ENCODE assay signal across 8 cellular contexts in the genomic region with DNA sequence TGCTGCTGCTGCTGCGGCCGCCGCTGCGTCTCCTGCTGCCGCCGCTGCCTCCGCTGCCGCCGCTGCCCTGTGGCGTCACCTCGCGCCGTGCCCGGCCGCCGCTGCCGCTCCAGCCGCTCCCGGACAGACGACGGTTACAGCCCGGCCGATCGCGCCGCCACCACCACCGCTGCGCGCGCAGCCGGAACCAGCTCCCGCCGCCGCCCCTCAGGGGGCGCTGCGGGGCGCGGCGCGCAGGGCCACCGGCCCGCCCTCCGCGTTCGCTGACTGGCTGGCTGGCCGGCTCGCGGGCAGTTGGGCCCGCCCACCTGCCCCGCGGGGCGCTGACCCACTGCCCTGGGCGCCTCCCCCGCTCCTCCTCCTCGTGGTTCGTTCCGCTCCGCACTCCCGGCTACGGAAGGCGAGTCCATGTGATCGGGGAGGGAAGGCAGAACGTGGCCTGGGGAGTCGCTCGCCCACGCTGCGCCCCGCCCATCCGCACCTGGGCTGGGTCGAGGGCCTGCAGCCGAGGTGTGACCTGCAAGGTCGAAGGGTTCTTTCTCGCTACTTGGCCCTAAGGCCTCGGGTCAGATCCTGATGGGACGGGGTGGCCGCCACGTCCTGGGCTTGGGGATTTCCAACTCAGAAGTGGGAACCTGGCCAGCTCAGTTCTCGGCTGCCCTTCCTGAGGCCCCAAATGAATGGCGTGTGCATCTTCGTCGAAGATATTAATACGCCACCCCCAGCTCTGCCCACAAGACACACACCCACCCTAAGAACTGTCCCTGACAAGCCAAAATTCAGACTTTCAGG. TPM values are rescaled to one million over a fixed set of nuclear protein-coding genes. Genes with fewer than 3 reads are reported as not detected.
DNase-seq lines count a peak whose midpoint lies in the region; ATAC-seq, FAIRE-seq and TF ChIP-seq lines count a peak whose summit lies in the region.

Gene PTP4A2, minus strand, starts transcription at position 185 of the 792 bp plus-strand sequence. CDS start 19,303 bp downstream, outside the sequence.

- H3K27me3 ChIP-seq in NT2/D1 (ENCODE audit: insufficient read depth, insufficient read length), result no peaks in the 10 kb centered on the region

- ATAC-seq in GM21367 (IDR thresholded peaks at IDR 0.05; ENCODE audit: unreplicated experiment), result peak; percentile 58

- H3K4me3 Mint-ChIP-seq in endothelial cell (ENCODE audit: unreplicated experiment) (peak within 1 kb of the TSS; percentile 99), mesothelial cell of epicardium (peak within 1 kb of the TSS; percentile 94)

- H3K9ac ChIP-seq in NT2/D1 (ENCODE audit: insufficient read length, low read depth), result peak within 1 kb of the TSS; percentile 90

- H3K4me1 Mint-ChIP-seq in endothelial cell (ENCODE audit: unreplicated experiment) (peaks cover 30% of the 10 kb centered on the region), mesothelial cell of epicardium (peaks cover 58% of the 10 kb centered on the region)

- FAIRE-seq in D721Med (lab: Jason Lieb, UNC), result no peak

- H3K27me3 Mint-ChIP-seq in endothelial cell (ENCODE audit: unreplicated experiment) (peaks cover 8% of the 10 kb centered on the region), mesothelial cell of epicardium (ENCODE audit: low read depth) (no peaks in the 10 kb centered on the region)

- TF ChIP-seq CTCF in D721Med (IDR thresholded peaks at IDR 0.05; ENCODE audit: insufficient read depth, missing control alignments) (peak; percentile 45), endothelial cell (IDR thresholded peaks at IDR 0.05; ENCODE audit: unreplicated experiment) (peak; percentile 66), mesothelial cell of epicardium (IDR thresholded peaks at IDR 0.05; ENCODE audit: unreplicated experiment) (peak; percentile 35)

- peak; percentile 92 for DNase-seq in D721Med (ENCODE audit: insufficient read length, low spot score)
- DNase-seq in HUDEP-2 (lab: John Stamatoyannopoulos, UW; ENCODE audit: unreplicated experiment in 76 of 76), result peak; percentile 26 to 97 (median 93)
- peak; percentile 96 for DNase-seq in NT2/D1 (ENCODE audit: low read depth, low spot score)
- DNase-seq in activated CD8-positive, alpha-beta memory T cell treated with anti-CD3 and anti-CD28 coated beads, Interleukin-2, amount 50 U/mL, for 48 hours, result peak; percentile 94
- DNase-seq in endothelial cell (ENCODE audit: low spot score), result peak; percentile 94
- peak; percentile 83 to 85 for DNase-seq in mesothelial cell of epicardium (ENCODE audit: low spot score in 2 of 2, unreplicated experiment in 2 of 2)
- peak; percentile 88 to 91 for DNase-seq in stimulated activated CD8-positive, alpha-beta memory T cell treated with anti-CD3 and anti-CD28 coated beads, Interleukin-15, amount 100 ng/mL, for 48 hours (ENCODE audit: low read depth in 2 of 2)

- peak within 1 kb of the TSS; percentile 98 for H3K4me3 ChIP-seq in NT2/D1 (ENCODE audit: insufficient read length, low read depth)

- H3K4me1 ChIP-seq in NT2/D1 (ENCODE audit: insufficient read depth, insufficient read length), result peaks cover 11% of the 10 kb centered on the region

- no peaks in the 10 kb centered on the region for H3K9me3 Mint-ChIP-seq in endothelial cell (ENCODE audit: unreplicated experiment)
- no peaks in the 10 kb centered on the region for H3K9me3 Mint-ChIP-seq in mesothelial cell of epicardium

- H3K36me3 Mint-ChIP-seq in endothelial cell (ENCODE audit: low read depth, unreplicated experiment) (peaks cover 9% of the 10 kb centered on the region), mesothelial cell of epicardium (no peaks in the 10 kb centered on the region)

- H3K36me3 ChIP-seq in NT2/D1 (ENCODE audit: insufficient read depth, insufficient read length, low read length), result peaks cover 7% of the 10 kb centered on the region

- H3K9me3 ChIP-seq in NT2/D1 (ENCODE audit: insufficient read depth, low read length), result no peaks in the 10 kb centered on the region

- peak within 1 kb of the TSS; percentile 92 for H3K27ac Mint-ChIP-seq in endothelial cell (ENCODE audit: unreplicated experiment)
- peak within 1 kb of the TSS; percentile 97 for H3K27ac Mint-ChIP-seq in mesothelial cell of epicardium

RNA-seq across cellular contexts. Expression of gene PTP4A2, which starts in this region (rescaled TPM):
- total RNA-seq in endothelial cell (ENCODE audit: unreplicated experiment) (162 TPM), mesothelial cell of epicardium (181 to 186 TPM (median 182 TPM) in 3 replicates)

Comparison
In these comparisons a context has a peak if more than half of its experiments do, and no peak if none do; other contexts are left out.
1. Peak in every context shown above with its lines: DNase-seq, ATAC-seq and H3K4me3 ChIP-seq.